In the genomic region with DNA sequence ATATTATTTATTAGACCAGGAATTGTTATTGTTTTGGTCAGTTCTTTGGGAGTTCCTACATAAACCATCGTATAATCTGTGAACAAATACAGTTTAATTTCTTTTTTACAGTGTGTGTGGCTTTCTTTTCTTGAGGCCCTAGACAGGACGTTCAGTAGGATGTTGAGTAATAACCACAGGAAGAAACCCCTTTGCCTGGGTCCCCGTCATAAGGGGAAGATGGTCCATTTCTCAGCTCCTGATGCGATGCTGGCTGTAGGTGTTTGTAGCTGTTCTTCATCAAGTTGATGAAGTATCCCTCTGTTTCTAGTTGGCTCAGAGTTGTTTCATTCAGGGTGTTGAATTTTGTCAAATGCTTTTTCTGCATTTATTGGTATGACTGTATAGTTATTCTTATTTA, we compare ENCODE assay signal across 14 cellular contexts.
"Had no signal": no experiment of that assay in that cellular context is flagged by ENCODE, and none has a peak within 500 bp of the region (broad histone marks: within the 10 kb centered on the region; RNA-seq: fewer than 3 reads in every experiment).

No MANE protein-coding gene starts in this region.

- H3K9me3 ChIP-seq: ovary, tibial artery had no signal

- DNase-seq: activated CD4-positive, alpha-beta T cell treated with anti-CD3 and anti-CD28 coated beads, Interleukin-2, amount 10 ng/mL, durations not matched to agents 7 days and 5 days; anterior cingulate cortex; endodermal cell; hippocampal formation; kidney glomerular epithelial cell; ovary; stimulated activated CD4-positive, alpha-beta T cell treated with anti-CD3 and anti-CD28 coated beads, Interleukin-4, amount 100 ng/mL, for 24 hours; T-cell; T1000; tibial artery; uterus had no signal

- H3K4me3 Mint-ChIP-seq: activated CD4-positive, alpha-beta T cell treated with anti-CD3 and anti-CD28 coated beads, Interleukin-2, amount 10 ng/mL, durations not matched to agents 7 days and 5 days; endodermal cell; neural progenitor cell; T-cell had no signal

- H3K4me3 ChIP-seq: neural progenitor cell, ovary, tibial artery, uterus had no signal

- H3K4me1 Mint-ChIP-seq: endodermal cell, neural progenitor cell had no signal

- H3K27me3 ChIP-seq: neural progenitor cell, ovary, tibial artery, uterus had no signal

- H3K36me3 Mint-ChIP-seq: activated naive CD4-positive, alpha-beta T cell treated with anti-CD3 and anti-CD28 coated beads, Interleukin-2, amount 50 U/mL, for 72 hours; neural progenitor cell; T-cell had no signal

- H3K27ac Mint-ChIP-seq: activated CD4-positive, alpha-beta T cell treated with anti-CD3 and anti-CD28 coated beads, Interleukin-2, amount 10 ng/mL, durations not matched to agents 7 days and 5 days; activated naive CD4-positive, alpha-beta T cell treated with anti-CD3 and anti-CD28 coated beads, Interleukin-2, amount 50 U/mL, for 72 hours; endodermal cell; T-cell had no signal

- H3K27ac ChIP-seq: neural progenitor cell, ovary, tibial artery, uterus, VCaP had no signal

- H3K36me3 ChIP-seq: neural progenitor cell, ovary, tibial artery, uterus had no signal

- H3K9me3 Mint-ChIP-seq: activated CD4-positive, alpha-beta T cell treated with anti-CD3 and anti-CD28 coated beads, Interleukin-2, amount 10 ng/mL, durations not matched to agents 7 days and 5 days; activated naive CD4-positive, alpha-beta T cell treated with anti-CD3 and anti-CD28 coated beads, Interleukin-2, amount 50 U/mL, for 72 hours; endodermal cell; neural progenitor cell; T-cell had no signal

- H3K27me3 Mint-ChIP-seq: activated CD4-positive, alpha-beta T cell treated with anti-CD3 and anti-CD28 coated beads, Interleukin-2, amount 10 ng/mL, durations not matched to agents 7 days and 5 days; T-cell had no signal

- H3K4me1 ChIP-seq: neural progenitor cell, tibial artery, uterus had no signal
